In genomic region chr21:33403128-33403785, GRCh38 we compare ENCODE assay signal across 2 cellular contexts.
TF ChIP-seq lines count a peak whose summit lies in the region.

Gene IFNGR2, plus strand, starts transcription at chr21:33403413. Its CDS starts 131 bp downstream, at chr21:33403544.

TF ChIP-seq in HEK293, 187 proteins besides CTCF, POLR2A, EP300 and RAD21 (continued from another document):
- peak; percentile 40; the same call in 1 of the 2 replicates for TF ChIP-seq SP3 (tag by site-specific recombination; IDR thresholded peaks at IDR 0.05)
- peak; percentile 99 for TF ChIP-seq GLIS1 (tag by site-specific recombination; IDR thresholded peaks at IDR 0.05)
- no peak for TF ChIP-seq ZNF629 (tag by site-specific recombination; IDR thresholded peaks at IDR 0.05)
- TF ChIP-seq ZIC2 (tag by site-specific recombination; IDR thresholded peaks at IDR 0.05): peak; percentile 13; the same call in 1 of the 2 replicates
- 0 out of 2 replicates have a peak, but pooled peaks have one; percentile 16 for TF ChIP-seq KLF10 (tag by site-specific recombination; IDR thresholded peaks at IDR 0.05)

TF ChIP-seq in GM12878, 131 proteins besides CTCF, POLR2A, EP300 and RAD21 (continued from another document):
- TF ChIP-seq YY1 (IDR thresholded peaks at IDR 0.05; ENCODE audit: low read depth, low read length) (peak; percentile 89), SUZ12 (IDR thresholded peaks at IDR 0.05; ENCODE audit: unreplicated experiment) (no peak), ZNF687 (IDR thresholded peaks at IDR 0.05) (peak; percentile 28; the same call in 1 of the 2 replicates), TBL1XR1 (IDR thresholded peaks at IDR 0.05; ENCODE audit: low read depth, low read length) (no peak), BCL3 (IDR thresholded peaks at IDR 0.05; ENCODE audit: borderline replicate concordance, insufficient read depth, low read depth, low read length, poor library complexity, severe bottlenecking) (peak; percentile 41), POLR2AphosphoS2 (IDR thresholded peaks at IDR 0.05; ENCODE audit: low read depth, low read length) (0 out of 2 replicates have a peak, but pooled peaks have one; percentile 33), IKZF1 (conservative IDR thresholded peaks at IDR 0.05) (peak; percentile 28; the same call in 1 of the 2 replicates), BHLHE40 (IDR thresholded peaks at IDR 0.05; ENCODE audit: borderline replicate concordance in 1 of 2, low read depth in 2 of 2, low read length in 1 of 2) (peak in 1 of 2 experiments; percentile 51; a peak in 1 of 4 replicates), NR2F1 (conservative IDR thresholded peaks at IDR 0.05) (0 out of 2 replicates have a peak, but pooled peaks have one; percentile 38), ATF7 (IDR thresholded peaks at IDR 0.05; ENCODE audit: low read depth) (no peak), STAT1 (conservative IDR thresholded peaks at IDR 0.05) (no peak), E2F4 (IDR thresholded peaks at IDR 0.05; ENCODE audit: low read depth, low read length) (no peak), POLR2AphosphoS5 (IDR thresholded peaks at IDR 0.05; ENCODE audit: low read length) (no peak), ETV6 (conservative IDR thresholded peaks at IDR 0.05 in 1 of 2, IDR thresholded peaks at IDR 0.05 in 1 of 2; ENCODE audit: borderline replicate concordance in 1 of 2, low read depth in 1 of 2) (peak in 1 of 2 experiments; percentile 17; a peak in 1 of 4 replicates), SPI1 (IDR thresholded peaks at IDR 0.05; ENCODE audit: borderline replicate concordance, insufficient read depth, low read depth, low read length) (no peak)
